In genomic region chr15:100682468-100682867, GRCh38 we compare ENCODE assay signal across 25 cellular contexts.
"Had no signal": no experiment of that assay in that cellular context is flagged by ENCODE, and none has a peak within 500 bp of the region (broad histone marks: within the 10 kb centered on the region; RNA-seq: fewer than 3 reads in every experiment).

No MANE protein-coding gene starts in this region.

- H3K4me1 ChIP-seq: left lung, parathyroid adenoma, right lobe of liver, stomach, thyroid gland had no signal

- ATAC-seq: esophagus mucosa; gastroesophageal sphincter; heart left ventricle; left lung; mucosa of descending colon; natural killer cell treated with Interleukin-12 subunit alpha and Interleukin-12 subunit beta and Interleukin-15 and Interleukin-18, amount 100 ng/mL, for 72 hours; right lobe of liver; stimulated activated effector memory CD8-positive, alpha-beta T cell treated with anti-CD3 and anti-CD28 coated beads, Interleukin-12 subunit alpha, Interleukin-12 subunit beta, amount 100 ng/mL, for 72 hours had no signal

- H3K27me3 ChIP-seq: heart left ventricle, hepatocyte, left lung, thyroid gland had no signal

- H3K4me2 ChIP-seq: hepatocyte had no signal

- H3K4me3 ChIP-seq: gastroesophageal sphincter, heart left ventricle, hepatocyte, left lung, mucosa of descending colon, right lobe of liver, stomach, thyroid gland had no signal

- H3K79me2 ChIP-seq: hepatocyte, parathyroid adenoma had no signal

- H3K27ac ChIP-seq: epithelial cell of prostate, heart left ventricle, hepatocyte, left lung, neutrophil, parathyroid adenoma, right lobe of liver, thyroid gland had no signal

- DNase-seq: cortex of kidney; foreskin fibroblast; heart left ventricle; kidney; left lung; mesenchymal stem cell; mucosa of descending colon; naive B cell; right lobe of liver; small intestine; stimulated activated CD4-positive, alpha-beta T cell treated with anti-CD3 and anti-CD28 coated beads, Interleukin-15, amount 100 ng/mL, for 24 hours; stimulated activated CD4-positive, alpha-beta T cell treated with anti-CD3 and anti-CD28 coated beads, Interleukin-4, amount 100 ng/mL, for 24 hours; stimulated activated naive CD4-positive, alpha-beta T cell treated with Interleukin-2 at 50 U/mL for 16 hours; stomach; thyroid gland; trophoblast cell had no signal

- H3K9ac ChIP-seq: parathyroid adenoma had no signal

- H2AFZ ChIP-seq: hepatocyte, parathyroid adenoma had no signal

- H3K36me3 ChIP-seq: gastroesophageal sphincter, heart left ventricle, left lung, neutrophil, right lobe of liver, stomach, thyroid gland had no signal

- FAIRE-seq: kidney, small intestine, urothelium cell line had no signal

- H3K9me3 ChIP-seq: mucosa of descending colon, neutrophil, right lobe of liver, thyroid gland had no signal
